ENCODE assay signal across 1 cellular context in genomic region chr15:73633111-73633990, GRCh38.
TF ChIP-seq lines count a peak whose summit lies in the region.

NPTN (minus strand) TSS chr15:73633389; CDS start chr15:73633215, 174 bp downstream.

TF ChIP-seq in GM12878, 131 proteins besides CTCF, POLR2A, EP300 and RAD21 (continued from another document and continues in another):
- TF ChIP-seq, protein P1, sequence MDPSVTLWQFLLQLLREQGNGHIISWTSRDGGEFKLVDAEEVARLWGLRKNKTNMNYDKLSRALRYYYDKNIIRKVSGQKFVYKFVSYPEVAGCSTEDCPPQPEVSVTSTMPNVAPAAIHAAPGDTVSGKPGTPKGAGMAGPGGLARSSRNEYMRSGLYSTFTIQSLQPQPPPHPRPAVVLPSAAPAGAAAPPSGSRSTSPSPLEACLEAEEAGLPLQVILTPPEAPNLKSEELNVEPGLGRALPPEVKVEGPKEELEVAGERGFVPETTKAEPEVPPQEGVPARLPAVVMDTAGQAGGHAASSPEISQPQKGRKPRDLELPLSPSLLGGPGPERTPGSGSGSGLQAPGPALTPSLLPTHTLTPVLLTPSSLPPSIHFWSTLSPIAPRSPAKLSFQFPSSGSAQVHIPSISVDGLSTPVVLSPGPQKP (IDR thresholded peaks at IDR 0.05; ENCODE audit: low read depth, low read length): no peak
- TF ChIP-seq CEBPB (IDR thresholded peaks at IDR 0.05; ENCODE audit: borderline replicate concordance in 1 of 2, low read depth in 2 of 2, low read length in 2 of 2) (no peak), POLR2AphosphoS5 (IDR thresholded peaks at IDR 0.05; ENCODE audit: low read length) (peak; percentile 90), TAF1 (IDR thresholded peaks at IDR 0.05; ENCODE audit: borderline replicate concordance, low read depth, low read length) (peak; percentile 53; the same call in 1 of the 2 replicates), SMC3 (IDR thresholded peaks at IDR 0.05; ENCODE audit: borderline replicate concordance, low read length) (no peak), CBX3 (IDR thresholded peaks at IDR 0.05; ENCODE audit: borderline replicate concordance, low read depth) (no peak), ZZZ3 (IDR thresholded peaks at IDR 0.05; ENCODE audit: control insufficient read depth, insufficient read length, low read depth) (no peak), BMI1 (IDR thresholded peaks at IDR 0.05; ENCODE audit: borderline replicate concordance) (no peak), TCF7 (IDR thresholded peaks at IDR 0.05; ENCODE audit: borderline replicate concordance) (no peak), YY1 (IDR thresholded peaks at IDR 0.05; ENCODE audit: low read depth, low read length) (no peak), NFIC (IDR thresholded peaks at IDR 0.05; ENCODE audit: low read depth, low read length) (no peak), BCL11A (IDR thresholded peaks at IDR 0.05; ENCODE audit: low read depth, low read length) (no peak), SIX5 (IDR thresholded peaks at IDR 0.05; ENCODE audit: low read depth, low read length, severe bottlenecking) (no peak), HSF1 (IDR thresholded peaks at IDR 0.05; ENCODE audit: low read depth, low read length) (no peak), ESRRA (IDR thresholded peaks at IDR 0.05; ENCODE audit: low read length) (no peak), RCOR1 (conservative IDR thresholded peaks at IDR 0.05; ENCODE audit: low read depth, low read length) (peak; percentile 93), HDAC2 (IDR thresholded peaks at IDR 0.05) (no peak), TBL1XR1 (IDR thresholded peaks at IDR 0.05; ENCODE audit: low read depth, low read length) (no peak), SPI1 (IDR thresholded peaks at IDR 0.05; ENCODE audit: borderline replicate concordance, insufficient read depth, low read depth, low read length) (no peak), TARDBP (IDR thresholded peaks at IDR 0.05; ENCODE audit: borderline replicate concordance) (no peak), MXI1 (IDR thresholded peaks at IDR 0.05; ENCODE audit: low read depth, low read length) (peak; percentile 28; the same call in 1 of the 2 replicates), SMAD5 (IDR thresholded peaks at IDR 0.05; ENCODE audit: low read depth) (peak; percentile 69; the same call in 1 of the 2 replicates), NR2C2 (IDR thresholded peaks at IDR 0.05; ENCODE audit: borderline replicate concordance, control insufficient read depth, insufficient read length, low read depth) (no peak), HDGF (IDR thresholded peaks at IDR 0.05) (no peak), IKZF1 (conservative IDR thresholded peaks at IDR 0.05) (peak; percentile 54), ASH2L (IDR thresholded peaks at IDR 0.05; ENCODE audit: borderline replicate concordance, low read depth) (no peak), BRCA1 (IDR thresholded peaks at IDR 0.05; ENCODE audit: low read depth, low read length) (peak; percentile 90), ZNF217 (IDR thresholded peaks at IDR 0.05) (no peak), ATF2 (IDR thresholded peaks at IDR 0.05; ENCODE audit: low read length) (no peak), CBFB (IDR thresholded peaks at IDR 0.05; ENCODE audit: low read depth) (peak; percentile 75; the same call in 1 of the 2 replicates), FOS (IDR thresholded peaks at IDR 0.05; ENCODE audit: borderline replicate concordance, extremely low read depth, insufficient read length) (peak; percentile 79), KDM1A (IDR thresholded peaks at IDR 0.05; ENCODE audit: borderline replicate concordance) (no peak), RAD51 (IDR thresholded peaks at IDR 0.05) (peak; percentile 99), FOXM1 (IDR thresholded peaks at IDR 0.05; ENCODE audit: low read depth, low read length) (no peak), ZBTB4 (CRISPR knock-in tag; IDR thresholded peaks at IDR 0.05) (no peak), RUNX3 (IDR thresholded peaks at IDR 0.05; ENCODE audit: low read length) (peak; percentile 11), GATAD2B (conservative IDR thresholded peaks at IDR 0.05; ENCODE audit: low read depth) (no peak), NFXL1 (IDR thresholded peaks at IDR 0.05; ENCODE audit: borderline replicate concordance) (no peak), RFX5 (IDR thresholded peaks at IDR 0.05; ENCODE audit: low read depth, low read length) (no peak)
- TF ChIP-seq, protein P2, sequence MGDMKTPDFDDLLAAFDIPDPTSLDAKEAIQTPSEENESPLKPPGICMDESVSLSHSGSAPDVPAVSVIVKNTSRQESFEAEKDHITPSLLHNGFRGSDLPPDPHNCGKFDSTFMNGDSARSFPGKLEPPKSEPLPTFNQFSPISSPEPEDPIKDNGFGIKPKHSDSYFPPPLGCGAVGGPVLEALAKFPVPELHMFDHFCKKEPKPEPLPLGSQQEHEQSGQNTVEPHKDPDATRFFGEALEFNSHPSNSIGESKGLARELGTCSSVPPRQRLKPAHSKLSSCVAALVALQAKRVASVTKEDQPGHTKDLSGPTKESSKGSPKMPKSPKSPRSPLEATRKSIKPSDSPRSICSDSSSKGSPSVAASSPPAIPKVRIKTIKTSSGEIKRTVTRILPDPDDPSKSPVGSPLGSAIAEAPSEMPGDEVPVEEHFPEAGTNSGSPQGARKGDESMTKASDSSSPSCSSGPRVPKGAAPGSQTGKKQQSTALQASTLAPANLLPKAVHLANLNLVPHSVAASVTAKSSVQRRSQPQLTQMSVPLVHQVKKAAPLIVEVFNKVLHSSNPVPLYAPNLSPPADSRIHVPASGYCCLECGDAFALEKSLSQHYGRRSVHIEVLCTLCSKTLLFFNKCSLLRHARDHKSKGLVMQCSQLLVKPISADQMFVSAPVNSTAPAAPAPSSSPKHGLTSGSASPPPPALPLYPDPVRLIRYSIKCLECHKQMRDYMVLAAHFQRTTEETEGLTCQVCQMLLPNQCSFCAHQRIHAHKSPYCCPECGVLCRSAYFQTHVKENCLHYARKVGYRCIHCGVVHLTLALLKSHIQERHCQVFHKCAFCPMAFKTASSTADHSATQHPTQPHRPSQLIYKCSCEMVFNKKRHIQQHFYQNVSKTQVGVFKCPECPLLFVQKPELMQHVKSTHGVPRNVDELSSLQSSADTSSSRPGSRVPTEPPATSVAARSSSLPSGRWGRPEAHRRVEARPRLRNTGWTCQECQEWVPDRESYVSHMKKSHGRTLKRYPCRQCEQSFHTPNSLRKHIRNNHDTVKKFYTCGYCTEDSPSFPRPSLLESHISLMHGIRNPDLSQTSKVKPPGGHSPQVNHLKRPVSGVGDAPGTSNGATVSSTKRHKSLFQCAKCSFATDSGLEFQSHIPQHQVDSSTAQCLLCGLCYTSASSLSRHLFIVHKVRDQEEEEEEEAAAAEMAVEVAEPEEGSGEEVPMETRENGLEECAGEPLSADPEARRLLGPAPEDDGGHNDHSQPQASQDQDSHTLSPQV (IDR thresholded peaks at IDR 0.05): no peak
- TF ChIP-seq, protein P3, sequence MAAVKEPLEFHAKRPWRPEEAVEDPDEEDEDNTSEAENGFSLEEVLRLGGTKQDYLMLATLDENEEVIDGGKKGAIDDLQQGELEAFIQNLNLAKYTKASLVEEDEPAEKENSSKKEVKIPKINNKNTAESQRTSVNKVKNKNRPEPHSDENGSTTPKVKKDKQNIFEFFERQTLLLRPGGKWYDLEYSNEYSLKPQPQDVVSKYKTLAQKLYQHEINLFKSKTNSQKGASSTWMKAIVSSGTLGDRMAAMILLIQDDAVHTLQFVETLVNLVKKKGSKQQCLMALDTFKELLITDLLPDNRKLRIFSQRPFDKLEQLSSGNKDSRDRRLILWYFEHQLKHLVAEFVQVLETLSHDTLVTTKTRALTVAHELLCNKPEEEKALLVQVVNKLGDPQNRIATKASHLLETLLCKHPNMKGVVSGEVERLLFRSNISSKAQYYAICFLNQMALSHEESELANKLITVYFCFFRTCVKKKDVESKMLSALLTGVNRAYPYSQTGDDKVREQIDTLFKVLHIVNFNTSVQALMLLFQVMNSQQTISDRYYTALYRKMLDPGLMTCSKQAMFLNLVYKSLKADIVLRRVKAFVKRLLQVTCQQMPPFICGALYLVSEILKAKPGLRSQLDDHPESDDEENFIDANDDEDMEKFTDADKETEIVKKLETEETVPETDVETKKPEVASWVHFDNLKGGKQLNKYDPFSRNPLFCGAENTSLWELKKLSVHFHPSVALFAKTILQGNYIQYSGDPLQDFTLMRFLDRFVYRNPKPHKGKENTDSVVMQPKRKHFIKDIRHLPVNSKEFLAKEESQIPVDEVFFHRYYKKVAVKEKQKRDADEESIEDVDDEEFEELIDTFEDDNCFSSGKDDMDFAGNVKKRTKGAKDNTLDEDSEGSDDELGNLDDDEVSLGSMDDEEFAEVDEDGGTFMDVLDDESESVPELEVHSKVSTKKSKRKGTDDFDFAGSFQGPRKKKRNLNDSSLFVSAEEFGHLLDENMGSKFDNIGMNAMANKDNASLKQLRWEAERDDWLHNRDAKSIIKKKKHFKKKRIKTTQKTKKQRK (IDR thresholded peaks at IDR 0.05; ENCODE audit: low read depth, low read length): no peak
- TF ChIP-seq, protein P4, sequence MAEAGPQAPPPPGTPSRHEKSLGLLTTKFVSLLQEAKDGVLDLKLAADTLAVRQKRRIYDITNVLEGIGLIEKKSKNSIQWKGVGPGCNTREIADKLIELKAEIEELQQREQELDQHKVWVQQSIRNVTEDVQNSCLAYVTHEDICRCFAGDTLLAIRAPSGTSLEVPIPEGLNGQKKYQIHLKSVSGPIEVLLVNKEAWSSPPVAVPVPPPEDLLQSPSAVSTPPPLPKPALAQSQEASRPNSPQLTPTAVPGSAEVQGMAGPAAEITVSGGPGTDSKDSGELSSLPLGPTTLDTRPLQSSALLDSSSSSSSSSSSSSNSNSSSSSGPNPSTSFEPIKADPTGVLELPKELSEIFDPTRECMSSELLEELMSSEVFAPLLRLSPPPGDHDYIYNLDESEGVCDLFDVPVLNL (IDR thresholded peaks at IDR 0.05; ENCODE audit: low read depth, low read length): no peak; the same call in 1 of the 2 replicates
- TF ChIP-seq, protein P5, sequence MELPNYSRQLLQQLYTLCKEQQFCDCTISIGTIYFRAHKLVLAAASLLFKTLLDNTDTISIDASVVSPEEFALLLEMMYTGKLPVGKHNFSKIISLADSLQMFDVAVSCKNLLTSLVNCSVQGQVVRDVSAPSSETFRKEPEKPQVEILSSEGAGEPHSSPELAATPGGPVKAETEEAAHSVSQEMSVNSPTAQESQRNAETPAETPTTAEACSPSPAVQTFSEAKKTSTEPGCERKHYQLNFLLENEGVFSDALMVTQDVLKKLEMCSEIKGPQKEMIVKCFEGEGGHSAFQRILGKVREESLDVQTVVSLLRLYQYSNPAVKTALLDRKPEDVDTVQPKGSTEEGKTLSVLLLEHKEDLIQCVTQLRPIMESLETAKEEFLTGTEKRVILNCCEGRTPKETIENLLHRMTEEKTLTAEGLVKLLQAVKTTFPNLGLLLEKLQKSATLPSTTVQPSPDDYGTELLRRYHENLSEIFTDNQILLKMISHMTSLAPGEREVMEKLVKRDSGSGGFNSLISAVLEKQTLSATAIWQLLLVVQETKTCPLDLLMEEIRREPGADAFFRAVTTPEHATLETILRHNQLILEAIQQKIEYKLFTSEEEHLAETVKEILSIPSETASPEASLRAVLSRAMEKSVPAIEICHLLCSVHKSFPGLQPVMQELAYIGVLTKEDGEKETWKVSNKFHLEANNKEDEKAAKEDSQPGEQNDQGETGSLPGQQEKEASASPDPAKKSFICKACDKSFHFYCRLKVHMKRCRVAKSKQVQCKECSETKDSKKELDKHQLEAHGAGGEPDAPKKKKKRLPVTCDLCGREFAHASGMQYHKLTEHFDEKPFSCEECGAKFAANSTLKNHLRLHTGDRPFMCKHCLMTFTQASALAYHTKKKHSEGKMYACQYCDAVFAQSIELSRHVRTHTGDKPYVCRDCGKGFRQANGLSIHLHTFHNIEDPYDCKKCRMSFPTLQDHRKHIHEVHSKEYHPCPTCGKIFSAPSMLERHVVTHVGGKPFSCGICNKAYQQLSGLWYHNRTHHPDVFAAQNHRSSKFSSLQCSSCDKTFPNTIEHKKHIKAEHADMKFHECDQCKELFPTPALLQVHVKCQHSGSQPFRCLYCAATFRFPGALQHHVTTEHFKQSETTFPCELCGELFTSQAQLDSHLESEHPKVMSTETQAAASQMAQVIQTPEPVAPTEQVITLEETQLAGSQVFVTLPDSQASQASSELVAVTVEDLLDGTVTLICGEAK (IDR thresholded peaks at IDR 0.05; ENCODE audit: borderline replicate concordance): no peak
